In the genomic region with DNA sequence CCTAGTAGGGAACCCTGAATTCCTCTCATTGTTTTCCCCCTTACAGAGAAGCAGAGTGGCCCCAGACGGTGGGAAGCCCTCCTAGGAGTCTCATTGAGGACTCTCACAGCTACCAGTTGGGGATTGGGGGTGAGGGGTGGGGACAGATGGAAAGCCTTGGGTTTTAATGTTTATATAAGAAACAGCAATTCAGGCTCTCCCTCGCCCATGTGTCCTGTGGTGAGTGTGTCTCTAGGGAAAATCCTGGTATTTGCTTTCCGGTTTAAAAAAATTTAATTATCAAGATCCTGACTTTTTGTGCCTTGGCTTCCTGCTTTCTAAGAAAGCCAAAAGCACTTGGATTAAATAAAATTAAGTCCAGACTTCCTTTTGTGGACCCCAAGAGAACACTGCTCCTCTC, we compare ENCODE assay signal across 1 cellular context.
TF ChIP-seq lines count a peak whose summit lies in the region.

No MANE protein-coding gene starts in this region.

TF ChIP-seq in SK-N-SH, 30 proteins besides CTCF, POLR2A, EP300 and RAD21 (continued from another document):
- TF ChIP-seq, protein P1, sequence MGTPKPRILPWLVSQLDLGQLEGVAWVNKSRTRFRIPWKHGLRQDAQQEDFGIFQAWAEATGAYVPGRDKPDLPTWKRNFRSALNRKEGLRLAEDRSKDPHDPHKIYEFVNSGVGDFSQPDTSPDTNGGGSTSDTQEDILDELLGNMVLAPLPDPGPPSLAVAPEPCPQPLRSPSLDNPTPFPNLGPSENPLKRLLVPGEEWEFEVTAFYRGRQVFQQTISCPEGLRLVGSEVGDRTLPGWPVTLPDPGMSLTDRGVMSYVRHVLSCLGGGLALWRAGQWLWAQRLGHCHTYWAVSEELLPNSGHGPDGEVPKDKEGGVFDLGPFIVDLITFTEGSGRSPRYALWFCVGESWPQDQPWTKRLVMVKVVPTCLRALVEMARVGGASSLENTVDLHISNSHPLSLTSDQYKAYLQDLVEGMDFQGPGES (IDR thresholded peaks at IDR 0.05; ENCODE audit: low read depth, low read length), result no peak
- TF ChIP-seq MXI1 (IDR thresholded peaks at IDR 0.05; ENCODE audit: low read depth, low read length) (no peak), GABPA (IDR thresholded peaks at IDR 0.05; ENCODE audit: low read depth) (no peak), TEAD4 (IDR thresholded peaks at IDR 0.05; ENCODE audit: borderline replicate concordance, insufficient read depth) (no peak)
TF ChIP-seq in SK-N-SH: peak in this region for 0.
